ENCODE assay signal across 8 cellular contexts in genomic region chr11:33160147-33160546, GRCh38. TPM values are rescaled to one million over a fixed set of nuclear protein-coding genes. Genes with fewer than 3 reads are reported as not detected.
DNase-seq lines count a peak whose midpoint lies in the region; TF ChIP-seq lines count a peak whose summit lies in the region.

No MANE protein-coding gene starts in this region.

- TF ChIP-seq CTCF in ascending aorta (IDR thresholded peaks at IDR 0.05), result no peak
- TF ChIP-seq CTCF in testis (IDR thresholded peaks at IDR 0.05), result no peak

- H3K36me3 ChIP-seq in ascending aorta, result no peaks in the 10 kb centered on the region
- H3K36me3 ChIP-seq in testis (ENCODE audit: low read depth, missing control alignments), result no peaks in the 10 kb centered on the region

- TF ChIP-seq POLR2A in testis (IDR thresholded peaks at IDR 0.05), result no peak

- H3K4me1 ChIP-seq in ascending aorta (peaks cover 8 to 13% of the 10 kb centered on the region in 2 donors), testis (no peaks in the 10 kb centered on the region)

- peak in 2 of 3 experiments; percentile 13 to 57 for DNase-seq in NCI-H1417 (lab: John Stamatoyannopoulos, UW)
- DNase-seq in NCI-H1417 treated with DMSO at 0.1 percent for 48 hours (lab: John Stamatoyannopoulos, UW), result no peak
- peak; percentile 27 for DNase-seq in NCI-H2029 treated with DMSO at 0.1 percent for 48 hours (lab: John Stamatoyannopoulos, UW)
- no peak for DNase-seq in ascending aorta (ENCODE audit: low spot score in 2 of 2)
- DNase-seq in kidney glomerular epithelial cell (lab: John Stamatoyannopoulos, UW), result peak; percentile 35
- DNase-seq in testis, result no peak
- no peak for DNase-seq in stimulated activated CD4-positive, alpha-beta T cell treated with anti-CD3 and anti-CD28 coated beads, Interleukin-4, amount 100 ng/mL, for 1 hour
- no peak for DNase-seq in posterior vena cava (ENCODE audit: low spot score)

- H3K9me3 ChIP-seq in ascending aorta, result no peaks in the 10 kb centered on the region
- no peaks in the 10 kb centered on the region for H3K9me3 ChIP-seq in testis

- no peak overlapping the region for H3K27ac ChIP-seq in ascending aorta
- H3K27ac ChIP-seq in testis, result peak overlapping the region; percentile 83 to 84

- WGBS in testis, 2 donors, result 9 to 15% methylated on average over 8 of the region's 8 CpGs

- H3K4me3 ChIP-seq in ascending aorta, result peak overlapping the region; percentile 77 to 88
- peak overlapping the region; percentile 70 to 80 for H3K4me3 ChIP-seq in testis

- H3K27me3 ChIP-seq in ascending aorta (no peaks in the 10 kb centered on the region), testis (no peaks in the 10 kb centered on the region)

- intact Hi-C loops in ascending aorta (cut with DNase I), result loop anchor here (2.0 to 5.0 kb wide), 6 partner anchors 97 to 945 kb away; partner anchors contain the start of genes C11orf91, CD59, EIF3M and HIPK3
- intact Hi-C loops in testis (cut with DNase I; ENCODE audit: low total_unique reads), result loop anchor here (10.0 kb wide), 1 partner anchor 175 kb away; no protein-coding TSS in a partner anchor
- intact Hi-C loops in posterior vena cava (cut with DNase I), result loop anchor here (10.0 kb wide), 2 partner anchors 95 to 165 kb away; partner anchors contain the start of gene HIPK3 (in 2 of the 2)

RNA-seq across cellular contexts. Expression of gene CSTF3, which starts 1.1 kb away (rescaled TPM):
- total RNA-seq in ascending aorta, result 3.8 TPM
- 10 to 100 TPM; 31.0 to 46.6 TPM for total RNA-seq in testis
- polyA plus RNA-seq in testis (ENCODE audit: insufficient read depth, low read depth, low replicate concordance), result 46.4 TPM
- total RNA-seq in posterior vena cava, result 10 to 100 TPM; 15.9 to 17.5 TPM

Comparison
In these comparisons a context has a peak if more than half of its experiments do, and no peak if none do; other contexts are left out.
1. DNase-seq: peak in NCI-H1417 (2 of 3), NCI-H2029 treated with DMSO at 0.1 percent for 48 hours (single experiment) and kidney glomerular epithelial cell (single experiment); none in NCI-H1417 treated with DMSO at 0.1 percent for 48 hours (single experiment), ascending aorta (0 of 2), testis (single experiment), stimulated activated CD4-positive, alpha-beta T cell treated with anti-CD3 and anti-CD28 coated beads, Interleukin-4, amount 100 ng/mL, for 1 hour (single experiment) and posterior vena cava (single experiment).
2. H3K27ac ChIP-seq: peak in testis (2 of 2); none in ascending aorta (0 of 2).